In the genomic region with DNA sequence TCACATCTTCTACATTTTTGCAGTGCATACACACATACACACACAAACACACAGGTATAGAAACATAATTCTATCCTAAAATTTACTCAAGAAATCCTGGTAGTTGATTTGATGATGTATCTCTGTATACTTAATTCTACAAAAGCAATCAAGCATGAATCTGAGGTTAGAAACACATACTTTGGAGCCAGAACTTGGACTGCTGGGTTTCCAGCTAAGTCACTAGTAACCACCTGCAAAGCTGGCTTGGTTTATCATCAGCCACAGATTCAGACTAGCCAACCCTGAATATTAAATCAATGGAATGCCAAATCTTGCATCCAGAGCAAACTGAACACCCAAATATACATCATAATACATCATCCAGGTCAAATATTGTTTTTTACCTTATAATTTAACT, we compare ENCODE assay signal across 22 cellular contexts. TPM values are rescaled to one million over a fixed set of nuclear protein-coding genes. Genes with fewer than 3 reads are reported as not detected.
DNase-seq lines count a peak whose midpoint lies in the region; ATAC-seq and TF ChIP-seq lines count a peak whose summit lies in the region.
"Had no signal": no experiment of that assay in that cellular context is flagged by ENCODE, and none has a peak within 500 bp of the region (broad histone marks: within the 10 kb centered on the region; RNA-seq: fewer than 3 reads in every experiment).

No MANE protein-coding gene starts in this region.

- H3K4me3 Mint-ChIP-seq in activated CD4-positive, alpha-beta T cell treated with anti-CD3 and anti-CD28 coated beads, Interleukin-2, amount 10 ng/mL, durations not matched to agents 24 days and 14 days, result no peak overlapping the region
- no peak overlapping the region for H3K4me3 Mint-ChIP-seq in activated CD4-positive, alpha-beta T cell treated with anti-CD3 and anti-CD28 coated beads for 36 hours
- H3K4me3 Mint-ChIP-seq: B cell; CD8-positive, alpha-beta T cell had no signal

- no peaks in the 10 kb centered on the region for H3K36me3 ChIP-seq in upper lobe of left lung
- H3K36me3 ChIP-seq: BLaER1 treated with 17β-estradiol and CSF1 and Interleukin-3, amounts not matched to agents 10 nM and 100 nM; HAP-1 had no signal

- no peak for ATAC-seq in activated CD4-positive, alpha-beta T cell treated with anti-CD3 and anti-CD28 coated beads for 36 hours
- ATAC-seq in GM19023 (IDR thresholded peaks at IDR 0.05; ENCODE audit: unreplicated experiment) (no peak), upper lobe of left lung (ENCODE audit: low FRiP score in 2 of 2) (no peak)
- ATAC-seq: CD8-positive, alpha-beta T cell; GM12878 had no signal

- POLR2A ChIA-PET in activated CD4-positive, alpha-beta T cell treated with anti-CD3 and anti-CD28 coated beads for 36 hours (lab: Charles Lee), result no interaction called here

- H3K27me3 ChIP-seq in upper lobe of left lung (no peaks in the 10 kb centered on the region), dorsolateral prefrontal cortex (no peaks in the 10 kb centered on the region)

- H3K36me3 Mint-ChIP-seq in activated CD4-positive, alpha-beta T cell treated with anti-CD3 and anti-CD28 coated beads, Interleukin-2, amount 10 ng/mL, durations not matched to agents 24 days and 14 days (ENCODE audit: low read depth), result no peaks in the 10 kb centered on the region
- H3K36me3 Mint-ChIP-seq in activated CD4-positive, alpha-beta T cell treated with anti-CD3 and anti-CD28 coated beads for 36 hours (ENCODE audit: low read depth), result no peaks in the 10 kb centered on the region
- H3K36me3 Mint-ChIP-seq: CD8-positive, alpha-beta T cell had no signal

- intact Hi-C loops in activated CD4-positive, alpha-beta T cell treated with anti-CD3 and anti-CD28 coated beads, Interleukin-2, amount 10 ng/mL, durations not matched to agents 24 days and 14 days (cut with micrococcal nuclease), result no loop called here
- intact Hi-C loops in activated CD4-positive, alpha-beta T cell treated with anti-CD3 and anti-CD28 coated beads for 36 hours (cut with DNase I, micrococcal nuclease), result no loop called here
- intact Hi-C loops in dorsolateral prefrontal cortex (cut with DNase I), result no loop called here

- no peak overlapping the region for H3K27ac Mint-ChIP-seq in activated CD4-positive, alpha-beta T cell treated with anti-CD3 and anti-CD28 coated beads, Interleukin-2, amount 10 ng/mL, durations not matched to agents 24 days and 14 days
- no peak overlapping the region for H3K27ac Mint-ChIP-seq in activated CD4-positive, alpha-beta T cell treated with anti-CD3 and anti-CD28 coated beads for 36 hours
- H3K27ac Mint-ChIP-seq: B cell; CD8-positive, alpha-beta T cell had no signal

- H3K9me3 Mint-ChIP-seq in activated CD4-positive, alpha-beta T cell treated with anti-CD3 and anti-CD28 coated beads, Interleukin-2, amount 10 ng/mL, durations not matched to agents 24 days and 14 days, result no peaks in the 10 kb centered on the region
- H3K9me3 Mint-ChIP-seq in activated CD4-positive, alpha-beta T cell treated with anti-CD3 and anti-CD28 coated beads for 36 hours (ENCODE audit: low read depth), result no peaks in the 10 kb centered on the region

- DNase-seq in activated CD4-positive, alpha-beta T cell treated with anti-CD3 and anti-CD28 coated beads, Interleukin-2, amount 10 ng/mL, durations not matched to agents 24 days and 14 days, result peak; percentile 16
- no peak for DNase-seq in activated CD4-positive, alpha-beta T cell treated with anti-CD3 and anti-CD28 coated beads for 36 hours
- DNase-seq in astrocyte of the hippocampus (ENCODE audit: low read depth, low spot score) (peak; percentile 66), iris pigment epithelial cell (ENCODE audit: low read depth) (peak; percentile 7), renal cortical epithelial cell (ENCODE audit: low read depth) (peak; percentile 47), upper lobe of left lung (no peak), dorsolateral prefrontal cortex (no peak)
- DNase-seq: 8988T; CD8-positive, alpha-beta T cell; COR-L47; DMS153; DND-41; EL; GM23248 had no signal

- H3K4me1 ChIP-seq in upper lobe of left lung, result no peaks in the 10 kb centered on the region
- H3K4me1 ChIP-seq: HAP-1 had no signal

- no peak overlapping the region for H3K27ac ChIP-seq in upper lobe of left lung
- H3K27ac ChIP-seq in dorsolateral prefrontal cortex, result no peak overlapping the region
- H3K27ac ChIP-seq: BLaER1 treated with 17β-estradiol and CSF1 and Interleukin-3, amounts not matched to agents 10 nM and 100 nM; GM23248 had no signal

- CTCF ChIA-PET in activated CD4-positive, alpha-beta T cell treated with anti-CD3 and anti-CD28 coated beads for 36 hours (lab: Charles Lee), result interaction anchor here (0.6 to 1.7 kb wide), 2 partner anchors 9 to 705 kb away, joined by 3 to 7 read pairs; no protein-coding TSS in a partner anchor

- H3K4me3 ChIP-seq in upper lobe of left lung, result no peak overlapping the region
- H3K4me3 ChIP-seq in dorsolateral prefrontal cortex, result no peak overlapping the region
- H3K4me3 ChIP-seq: BLaER1 treated with 17β-estradiol and CSF1 and Interleukin-3, amounts not matched to agents 10 nM and 100 nM; GM12878; GM23248; HAP-1 had no signal

- no peaks in the 10 kb centered on the region for H3K9me3 ChIP-seq in upper lobe of left lung
- H3K9me3 ChIP-seq: HAP-1 had no signal

- TF ChIP-seq EP300 in upper lobe of left lung (IDR thresholded peaks at IDR 0.05), result no peak

- peaks cover 55% of the 10 kb centered on the region for H3K27me3 Mint-ChIP-seq in activated CD4-positive, alpha-beta T cell treated with anti-CD3 and anti-CD28 coated beads, Interleukin-2, amount 10 ng/mL, durations not matched to agents 24 days and 14 days
- peaks cover 19% of the 10 kb centered on the region for H3K27me3 Mint-ChIP-seq in activated CD4-positive, alpha-beta T cell treated with anti-CD3 and anti-CD28 coated beads for 36 hours
- H3K27me3 Mint-ChIP-seq: B cell had no signal

- TF ChIP-seq POLR2A in upper lobe of left lung (IDR thresholded peaks at IDR 0.05), result no peak

- H3K4me1 Mint-ChIP-seq in activated CD4-positive, alpha-beta T cell treated with anti-CD3 and anti-CD28 coated beads, Interleukin-2, amount 10 ng/mL, durations not matched to agents 24 days and 14 days, result peaks cover 10% of the 10 kb centered on the region
- peaks cover 10% of the 10 kb centered on the region for H3K4me1 Mint-ChIP-seq in activated CD4-positive, alpha-beta T cell treated with anti-CD3 and anti-CD28 coated beads for 36 hours

- TF ChIP-seq CTCF in upper lobe of left lung (IDR thresholded peaks at IDR 0.05) (no peak), dorsolateral prefrontal cortex (IDR thresholded peaks at IDR 0.05 in 54 of 56, conservative IDR thresholded peaks at IDR 0.05 in 2 of 56; ENCODE audit: low read depth in 1 of 56, partially characterized antibody in 56 of 56) (no peak)

RNA-seq across cellular contexts. Expression of a gene that starts 24.8 kb away (rescaled TPM):
- 0.44 TPM in 1 of 2 replicates, not detected in the other for total RNA-seq in activated CD4-positive, alpha-beta T cell treated with anti-CD3 and anti-CD28 coated beads, Interleukin-2, amount 10 ng/mL, durations not matched to agents 24 days and 14 days
- total RNA-seq in activated CD4-positive, alpha-beta T cell treated with anti-CD3 and anti-CD28 coated beads for 36 hours, result under 1 TPM in 1 of 2 experiments, not detected in 1; 0.14 TPM
- not detected in 2 replicates for total RNA-seq in renal cortical epithelial cell
- under 1 TPM in 1 of 6 donors, not detected in 5; 0.24 TPM for total RNA-seq in upper lobe of left lung
- total RNA-seq in dorsolateral prefrontal cortex, result not detected
- total RNA-seq: A673; B cell; CD8-positive, alpha-beta T cell; G401; GM12878; GM23248; H4 had no signal

Comparison
In these comparisons a context has a peak if more than half of its experiments do, and no peak if none do; other contexts are left out.
1. DNase-seq: peak in activated CD4-positive, alpha-beta T cell treated with anti-CD3 and anti-CD28 coated beads, Interleukin-2, amount 10 ng/mL, durations not matched to agents 24 days and 14 days (single experiment), astrocyte of the hippocampus (single experiment), iris pigment epithelial cell (single experiment) and renal cortical epithelial cell (single experiment); none in activated CD4-positive, alpha-beta T cell treated with anti-CD3 and anti-CD28 coated beads for 36 hours (single experiment), upper lobe of left lung (0 of 2) and dorsolateral prefrontal cortex (0 of 10).